Comparison of ENCODE assay signal across 25 cellular contexts in genomic region chr3:133007601-133008000, GRCh38. TPM values are rescaled to one million over a fixed set of nuclear protein-coding genes. Genes with fewer than 3 reads are reported as not detected.
"Had no signal": no experiment of that assay in that cellular context is flagged by ENCODE, and none has a peak within 500 bp of the region (broad histone marks: within the 10 kb centered on the region; RNA-seq: fewer than 3 reads in every experiment).

No MANE protein-coding gene starts in this region.

- H3K9me3 ChIP-seq: MG63, SK-N-SH had no signal

- H3K27ac ChIP-seq: HL-60, RWPE1 had no signal

- ATAC-seq: Panc1, PC-3, T-cell had no signal

- H3K4me1 Mint-ChIP-seq: T-cell had no signal

- H3K4me3 Mint-ChIP-seq: T-cell; T-helper 1 cell treated with Interleukin-12 subunit alpha and Interleukin-12 subunit beta and Interleukin-4 antibody, amounts not matched to agents 30 μg/mL and 1 μg/mL, for 36 hours had no signal

- H3K36me3 Mint-ChIP-seq: T-cell had no signal

- H3K4me3 ChIP-seq: MG63 had no signal

- DNase-seq: Karpas-422, KG1, MG63, NCI-H1092, NCI-H1105 treated with DMSO at 0.1 percent for 48 hours, NCI-H1417 treated with DMSO at 0.1 percent for 48 hours, NCI-H146, NCI-H1694 treated with DMSO at 0.1 percent for 48 hours, NCI-H1930, NCI-H2081, NCI-H2107, NCI-H2227 treated with DMSO at 0.1 percent for 48 hours, NCI-H524, NCI-H526 treated with DMSO at 0.1 percent for 48 hours, NCI-H748 treated with DMSO at 0.1 percent for 48 hours, PC-3, SHP77, SK-N-SH, SW 1271, T-cell had no signal

- H3K4me2 ChIP-seq: SK-N-SH had no signal

- H3K27ac Mint-ChIP-seq: T-cell; T-helper 1 cell treated with Interleukin-12 subunit alpha and Interleukin-12 subunit beta and Interleukin-4 antibody, amounts not matched to agents 30 μg/mL and 1 μg/mL, for 36 hours had no signal

- H3K9ac ChIP-seq: SK-N-SH had no signal

- H3K36me3 ChIP-seq: MG63 had no signal

- H3K27me3 ChIP-seq: MG63 had no signal

RNA-seq across cellular contexts. Expression of gene TMEM108, which starts 30.6 kb away (rescaled TPM):
- total RNA-seq: NCI-H460, PC-3 had no signal
